In genomic region chr20:13262302-13262650, GRCh38 we compare ENCODE assay signal across 1 cellular context.
A peak's percentile ranks its signal among the peaks of the same experiment; 100 is the strongest.
TF ChIP-seq lines count a peak whose summit lies in the region.

No MANE protein-coding gene starts in this region.

TF ChIP-seq in HepG2, 621 proteins besides CTCF, POLR2A, EP300 and RAD21 (continued from another document):
- TF ChIP-seq, protein P1, sequence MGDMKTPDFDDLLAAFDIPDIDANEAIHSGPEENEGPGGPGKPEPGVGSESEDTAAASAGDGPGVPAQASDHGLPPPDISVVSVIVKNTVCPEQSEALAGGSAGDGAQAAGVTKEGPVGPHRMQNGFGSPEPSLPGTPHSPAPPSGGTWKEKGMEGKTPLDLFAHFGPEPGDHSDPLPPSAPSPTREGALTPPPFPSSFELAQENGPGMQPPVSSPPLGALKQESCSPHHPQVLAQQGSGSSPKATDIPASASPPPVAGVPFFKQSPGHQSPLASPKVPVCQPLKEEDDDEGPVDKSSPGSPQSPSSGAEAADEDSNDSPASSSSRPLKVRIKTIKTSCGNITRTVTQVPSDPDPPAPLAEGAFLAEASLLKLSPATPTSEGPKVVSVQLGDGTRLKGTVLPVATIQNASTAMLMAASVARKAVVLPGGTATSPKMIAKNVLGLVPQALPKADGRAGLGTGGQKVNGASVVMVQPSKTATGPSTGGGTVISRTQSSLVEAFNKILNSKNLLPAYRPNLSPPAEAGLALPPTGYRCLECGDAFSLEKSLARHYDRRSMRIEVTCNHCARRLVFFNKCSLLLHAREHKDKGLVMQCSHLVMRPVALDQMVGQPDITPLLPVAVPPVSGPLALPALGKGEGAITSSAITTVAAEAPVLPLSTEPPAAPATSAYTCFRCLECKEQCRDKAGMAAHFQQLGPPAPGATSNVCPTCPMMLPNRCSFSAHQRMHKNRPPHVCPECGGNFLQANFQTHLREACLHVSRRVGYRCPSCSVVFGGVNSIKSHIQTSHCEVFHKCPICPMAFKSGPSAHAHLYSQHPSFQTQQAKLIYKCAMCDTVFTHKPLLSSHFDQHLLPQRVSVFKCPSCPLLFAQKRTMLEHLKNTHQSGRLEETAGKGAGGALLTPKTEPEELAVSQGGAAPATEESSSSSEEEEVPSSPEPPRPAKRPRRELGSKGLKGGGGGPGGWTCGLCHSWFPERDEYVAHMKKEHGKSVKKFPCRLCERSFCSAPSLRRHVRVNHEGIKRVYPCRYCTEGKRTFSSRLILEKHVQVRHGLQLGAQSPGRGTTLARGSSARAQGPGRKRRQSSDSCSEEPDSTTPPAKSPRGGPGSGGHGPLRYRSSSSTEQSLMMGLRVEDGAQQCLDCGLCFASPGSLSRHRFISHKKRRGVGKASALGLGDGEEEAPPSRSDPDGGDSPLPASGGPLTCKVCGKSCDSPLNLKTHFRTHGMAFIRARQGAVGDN (CRISPR knock-in tag; IDR thresholded peaks at IDR 0.05), result no peak
- TF ChIP-seq ZNF326 (CRISPR knock-in tag; IDR thresholded peaks at IDR 0.05; ENCODE audit: borderline replicate concordance) (no peak), NCOR1 (IDR thresholded peaks at IDR 0.05; ENCODE audit: borderline replicate concordance, low read length) (no peak), MXD1 (CRISPR knock-in tag; IDR thresholded peaks at IDR 0.05) (no peak), ZNF317 (CRISPR knock-in tag; IDR thresholded peaks at IDR 0.05) (0 out of 2 replicates have a peak, but pooled peaks have one; percentile 31), ZBTB26 (CRISPR knock-in tag; IDR thresholded peaks at IDR 0.05; ENCODE audit: borderline replicate concordance) (no peak), ZNF547 (CRISPR knock-in tag; IDR thresholded peaks at IDR 0.05) (no peak), GTF2F1 (IDR thresholded peaks at IDR 0.05; ENCODE audit: low read length) (no peak), MTF2 (CRISPR knock-in tag; IDR thresholded peaks at IDR 0.05; ENCODE audit: borderline replicate concordance) (no peak), GLI4 (CRISPR knock-in tag; IDR thresholded peaks at IDR 0.05; ENCODE audit: borderline replicate concordance) (no peak), ELF1 (CRISPR knock-in tag; IDR thresholded peaks at IDR 0.05) (0 out of 2 replicates have a peak, but pooled peaks have one; percentile 1)
- TF ChIP-seq, protein P2, sequence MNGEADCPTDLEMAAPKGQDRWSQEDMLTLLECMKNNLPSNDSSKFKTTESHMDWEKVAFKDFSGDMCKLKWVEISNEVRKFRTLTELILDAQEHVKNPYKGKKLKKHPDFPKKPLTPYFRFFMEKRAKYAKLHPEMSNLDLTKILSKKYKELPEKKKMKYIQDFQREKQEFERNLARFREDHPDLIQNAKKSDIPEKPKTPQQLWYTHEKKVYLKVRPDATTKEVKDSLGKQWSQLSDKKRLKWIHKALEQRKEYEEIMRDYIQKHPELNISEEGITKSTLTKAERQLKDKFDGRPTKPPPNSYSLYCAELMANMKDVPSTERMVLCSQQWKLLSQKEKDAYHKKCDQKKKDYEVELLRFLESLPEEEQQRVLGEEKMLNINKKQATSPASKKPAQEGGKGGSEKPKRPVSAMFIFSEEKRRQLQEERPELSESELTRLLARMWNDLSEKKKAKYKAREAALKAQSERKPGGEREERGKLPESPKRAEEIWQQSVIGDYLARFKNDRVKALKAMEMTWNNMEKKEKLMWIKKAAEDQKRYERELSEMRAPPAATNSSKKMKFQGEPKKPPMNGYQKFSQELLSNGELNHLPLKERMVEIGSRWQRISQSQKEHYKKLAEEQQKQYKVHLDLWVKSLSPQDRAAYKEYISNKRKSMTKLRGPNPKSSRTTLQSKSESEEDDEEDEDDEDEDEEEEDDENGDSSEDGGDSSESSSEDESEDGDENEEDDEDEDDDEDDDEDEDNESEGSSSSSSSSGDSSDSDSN (CRISPR knock-in tag; IDR thresholded peaks at IDR 0.05), result no peak
- TF ChIP-seq, protein P3, sequence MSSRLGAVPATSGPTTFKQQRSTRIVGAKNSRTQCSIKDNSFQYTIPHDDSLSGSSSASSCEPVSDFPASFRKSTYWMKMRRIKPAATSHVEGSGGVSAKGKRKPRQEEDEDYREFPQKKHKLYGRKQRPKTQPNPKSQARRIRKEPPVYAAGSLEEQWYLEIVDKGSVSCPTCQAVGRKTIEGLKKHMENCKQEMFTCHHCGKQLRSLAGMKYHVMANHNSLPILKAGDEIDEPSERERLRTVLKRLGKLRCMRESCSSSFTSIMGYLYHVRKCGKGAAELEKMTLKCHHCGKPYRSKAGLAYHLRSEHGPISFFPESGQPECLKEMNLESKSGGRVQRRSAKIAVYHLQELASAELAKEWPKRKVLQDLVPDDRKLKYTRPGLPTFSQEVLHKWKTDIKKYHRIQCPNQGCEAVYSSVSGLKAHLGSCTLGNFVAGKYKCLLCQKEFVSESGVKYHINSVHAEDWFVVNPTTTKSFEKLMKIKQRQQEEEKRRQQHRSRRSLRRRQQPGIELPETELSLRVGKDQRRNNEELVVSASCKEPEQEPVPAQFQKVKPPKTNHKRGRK (CRISPR knock-in tag; IDR thresholded peaks at IDR 0.05), result no peak
- TF ChIP-seq, protein P4, sequence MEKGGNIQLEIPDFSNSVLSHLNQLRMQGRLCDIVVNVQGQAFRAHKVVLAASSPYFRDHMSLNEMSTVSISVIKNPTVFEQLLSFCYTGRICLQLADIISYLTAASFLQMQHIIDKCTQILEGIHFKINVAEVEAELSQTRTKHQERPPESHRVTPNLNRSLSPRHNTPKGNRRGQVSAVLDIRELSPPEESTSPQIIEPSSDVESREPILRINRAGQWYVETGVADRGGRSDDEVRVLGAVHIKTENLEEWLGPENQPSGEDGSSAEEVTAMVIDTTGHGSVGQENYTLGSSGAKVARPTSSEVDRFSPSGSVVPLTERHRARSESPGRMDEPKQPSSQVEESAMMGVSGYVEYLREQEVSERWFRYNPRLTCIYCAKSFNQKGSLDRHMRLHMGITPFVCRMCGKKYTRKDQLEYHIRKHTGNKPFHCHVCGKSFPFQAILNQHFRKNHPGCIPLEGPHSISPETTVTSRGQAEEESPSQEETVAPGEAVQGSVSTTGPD (CRISPR knock-in tag; IDR thresholded peaks at IDR 0.05), result no peak
